ENCODE assay signal across 23 cellular contexts in genomic region chr14:104003616-104004015, GRCh38.
"Had no signal": no experiment of that assay in that cellular context is flagged by ENCODE, and none has a peak within 500 bp of the region (broad histone marks: within the 10 kb centered on the region; RNA-seq: fewer than 3 reads in every experiment).

No MANE protein-coding gene starts in this region.

- H3K27ac ChIP-seq: colonic mucosa, epithelial cell of prostate, esophagus squamous epithelium, gastrocnemius medialis, heart right ventricle, left lung, lower lobe of right lung had no signal

- ATAC-seq: effector memory CD8-positive, alpha-beta T cell; esophagus mucosa; gastrocnemius medialis; heart right ventricle; left cardiac atrium; left lung; left ventricle myocardium superior; lower lobe of right lung had no signal

- H3K36me3 ChIP-seq: colonic mucosa, esophagus squamous epithelium, gastrocnemius medialis, heart right ventricle, lower lobe of right lung had no signal

- H3K27me3 ChIP-seq: colonic mucosa, esophagus squamous epithelium, gastrocnemius medialis, heart right ventricle, left lung had no signal

- H3K4me3 ChIP-seq: colonic mucosa, esophagus squamous epithelium, gastrocnemius medialis, heart right ventricle, left lung, lower lobe of right lung had no signal

- H3K4me1 ChIP-seq: colonic mucosa, esophagus squamous epithelium, gastrocnemius medialis, heart right ventricle, left lung, lower lobe of right lung had no signal

- DNase-seq: cerebellar nuclear complex; colonic mucosa; cortex of kidney; effector CD8-positive, alpha-beta T cell; effector memory CD8-positive, alpha-beta T cell; endodermal cell; erythroblast; esophagus squamous epithelium; foreskin fibroblast; foreskin melanocyte; gastrocnemius medialis; glutamatergic neuron; head of caudate nucleus; heart right ventricle; hippocampal formation; left cardiac atrium; left lung; left ventricle myocardium superior; lower lobe of right lung; mesenchymal stem cell; midbrain had no signal

- H3K9me3 ChIP-seq: colonic mucosa, esophagus squamous epithelium, gastrocnemius medialis, heart right ventricle, left lung, lower lobe of right lung had no signal
